8 cellular contexts compared by ENCODE assay signal in the genomic region with DNA sequence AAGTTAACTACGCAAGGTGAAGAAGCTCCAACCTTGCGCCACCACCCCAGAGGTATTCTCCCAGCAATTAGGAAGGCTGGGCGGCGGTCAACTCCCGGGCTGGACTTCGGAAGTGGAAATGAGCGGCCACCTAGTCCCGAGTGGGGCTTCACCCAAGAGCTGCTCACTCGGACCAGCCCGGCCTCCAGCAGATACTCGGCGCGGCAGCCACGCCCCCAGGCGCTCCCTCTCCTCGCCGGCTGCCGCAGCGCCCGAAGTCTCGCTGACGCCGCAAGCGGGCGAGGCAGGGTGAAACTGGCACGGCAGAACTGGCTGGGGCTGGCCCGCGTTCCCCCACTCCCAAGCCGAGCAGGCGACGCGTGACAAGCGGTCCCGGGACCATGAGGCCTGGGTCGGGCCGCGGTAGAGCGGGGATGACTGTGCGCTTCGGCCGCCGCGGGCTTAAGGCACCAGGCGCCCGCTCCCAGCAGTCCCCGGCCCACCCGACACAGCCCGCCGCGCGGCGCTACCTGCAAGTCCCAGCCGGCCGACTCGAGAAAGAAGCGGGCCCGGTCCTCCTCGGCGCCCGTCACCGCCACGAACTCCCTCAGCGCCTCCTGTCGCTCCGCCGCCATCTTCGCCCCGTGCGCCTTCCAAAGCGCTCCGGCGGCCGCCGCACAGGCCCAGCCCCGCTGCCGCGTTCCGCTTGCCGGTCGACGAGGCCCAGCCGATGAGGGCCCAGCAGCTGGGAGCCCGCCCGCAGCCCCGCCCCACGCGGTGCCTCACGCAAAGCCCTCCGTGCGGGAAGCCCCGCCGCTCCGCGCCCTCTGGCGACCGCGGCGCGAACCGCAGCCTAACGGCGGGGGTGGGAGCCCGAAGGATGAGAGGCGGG. TPM values are rescaled to one million over a fixed set of nuclear protein-coding genes. Genes with fewer than 3 reads are reported as not detected.
A peak's percentile ranks its signal among the peaks of the same experiment; 100 is the strongest.
DNase-seq lines count a peak whose midpoint lies in the region; ATAC-seq and TF ChIP-seq lines count a peak whose summit lies in the region.

A gene (minus strand): TSS at position 639 of the 871 bp plus-strand sequence. CDS start 25 bp downstream, at position 614.

- H3K9me3 ChIP-seq in T-helper 17 cell (ENCODE audit: control insufficient read depth, low read length, poor library complexity, severe bottlenecking) (no peaks in the 10 kb centered on the region), right cardiac atrium (ENCODE audit: control insufficient read depth, low read length) (no peaks in the 10 kb centered on the region), vagina (no peaks in the 10 kb centered on the region)

- H3K27me3 ChIP-seq in right cardiac atrium (ENCODE audit: control insufficient read depth, insufficient read depth): no peaks in the 10 kb centered on the region
- no peaks in the 10 kb centered on the region for H3K27me3 ChIP-seq in vagina

- TF ChIP-seq POLR2A in GM15510 (IDR thresholded peaks at IDR 0.05; ENCODE audit: borderline replicate concordance, extremely low read depth, insufficient read length) (peak; percentile 78), vagina (IDR thresholded peaks at IDR 0.05) (peak in 1 of 2 donors; percentile 50)

- WGBS in right cardiac atrium: under 1% methylated on average over 104 of the region's 104 CpGs

- H3K27ac Mint-ChIP-seq in T-helper 17 cell: peak within 1 kb of the TSS; percentile 75

- no peaks in the 10 kb centered on the region for H3K36me3 Mint-ChIP-seq in T-helper 17 cell (ENCODE audit: low read depth)

- peak within 1 kb of the TSS; percentile 75 for H3K4me3 ChIP-seq in right cardiac atrium (ENCODE audit: low read length)
- H3K4me3 ChIP-seq in vagina: peak within 1 kb of the TSS; percentile 79 to 99

- DNase-seq in NCI-H1694 treated with DMSO at 0.1 percent for 48 hours (lab: John Stamatoyannopoulos, UW): peak; percentile 75
- peak; percentile 98 to 100 (median 99) for DNase-seq in T-helper 17 cell
- DNase-seq in right cardiac atrium: peak; percentile 96 to 98 (median 98)
- peak; percentile 93 for DNase-seq in putamen (ENCODE audit: low spot score)
- peak; percentile 88 to 94 for DNase-seq in vagina (ENCODE audit: extremely low spot score in 2 of 2)

- H3K27ac ChIP-seq in angular gyrus (ENCODE audit: low read depth, low read length): peak within 1 kb of the TSS; percentile 78
- H3K27ac ChIP-seq in right cardiac atrium (ENCODE audit: low read length): peak within 1 kb of the TSS; percentile 15
- peak within 1 kb of the TSS; percentile 93 for H3K27ac ChIP-seq in vagina

- peaks cover 34% of the 10 kb centered on the region for H3K4me1 Mint-ChIP-seq in T-helper 17 cell

- intact Hi-C loops in right cardiac atrium (cut with DNase I) (no loop called here), vagina (cut with DNase I) (no loop called here)

- H3K4me1 ChIP-seq in right cardiac atrium (ENCODE audit: control insufficient read depth, insufficient read depth, low read length) (peaks cover 13% of the 10 kb centered on the region), vagina (peaks cover 58% of the 10 kb centered on the region)

- H3K4me3 Mint-ChIP-seq in T-helper 17 cell: peak within 1 kb of the TSS; percentile 86

- peak; percentile 91 for ATAC-seq in HG02885 (IDR thresholded peaks at IDR 0.05; ENCODE audit: poor library complexity, unreplicated experiment)
- ATAC-seq in T-helper 17 cell: peak; percentile 97
- ATAC-seq in right cardiac atrium: peak; percentile 97 to 98

- H3K36me3 ChIP-seq in vagina: peaks cover 0 to 4% of the 10 kb centered on the region in 2 donors

- H3K27me3 Mint-ChIP-seq in T-helper 17 cell: peaks cover 9% of the 10 kb centered on the region

- peak; percentile 86 to 97 (median 96) for TF ChIP-seq CTCF in vagina (IDR thresholded peaks at IDR 0.05)

RNA-seq across cellular contexts. Expression of the gene that starts here (rescaled TPM):
- 10 to 100 TPM; 57.7 to 63.1 TPM for total RNA-seq in T-helper 17 cell
- 10 to 100 TPM; 44.1 to 65.6 (median 58.4) TPM for total RNA-seq in right cardiac atrium
- 36.3 TPM for polyA plus RNA-seq in right cardiac atrium
- 53.8 TPM for total RNA-seq in vagina

Comparison
In these comparisons a context has a peak if more than half of its experiments do, and no peak if none do; other contexts are left out.
1. Peak in every context shown above with its lines: DNase-seq, ATAC-seq, H3K4me3 ChIP-seq and H3K27ac ChIP-seq.
2. H3K27ac ChIP-seq: peak in every context shown above with its lines; median percentile 93 in vagina; 78 in angular gyrus; 15 in right cardiac atrium.